Comparison of ENCODE assay signal across 19 cellular contexts in the genomic region with DNA sequence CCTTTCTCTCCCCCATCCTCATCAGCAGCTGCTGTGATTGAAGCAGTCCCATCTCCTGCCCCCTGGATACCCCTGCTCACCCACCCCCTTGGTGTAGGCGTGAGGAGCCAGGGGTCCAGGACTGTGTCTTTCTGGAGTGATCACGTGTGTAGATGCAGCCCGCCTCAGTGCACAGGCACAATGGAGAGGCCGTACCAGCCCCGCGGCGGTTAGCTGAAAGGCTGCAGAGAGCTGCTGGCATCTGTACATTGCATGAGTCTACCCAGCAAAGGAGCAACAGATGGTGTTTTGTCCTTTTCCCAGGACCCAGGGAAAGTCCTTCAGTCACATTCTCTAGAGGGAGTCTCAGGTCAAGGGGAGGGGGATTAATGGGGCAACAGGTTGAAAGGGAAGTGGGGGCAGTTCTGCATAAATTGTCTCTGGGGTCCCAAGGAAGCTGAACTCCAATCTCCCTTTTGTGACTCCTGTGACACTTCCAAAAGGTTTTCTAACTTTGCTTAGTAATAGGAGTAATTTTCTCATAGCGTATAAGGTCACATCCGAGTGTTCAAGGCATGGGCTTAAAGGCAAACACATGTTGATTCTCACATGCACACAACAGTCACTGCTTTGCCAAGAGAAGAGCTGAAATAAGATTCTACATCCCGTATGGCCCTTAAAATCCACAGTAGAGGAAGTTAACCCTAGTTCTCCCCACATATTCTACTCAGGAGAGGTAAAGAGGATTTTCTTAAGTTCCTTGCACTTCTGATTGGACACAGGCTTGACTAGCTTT. TPM values are rescaled to one million over a fixed set of nuclear protein-coding genes. Genes with fewer than 3 reads are reported as not detected.
DNase-seq lines count a peak whose midpoint lies in the region; ATAC-seq and TF ChIP-seq lines count a peak whose summit lies in the region.
"Had no signal": no experiment of that assay in that cellular context is flagged by ENCODE, and none has a peak within 500 bp of the region (broad histone marks: within the 10 kb centered on the region; RNA-seq: fewer than 3 reads in every experiment).

No MANE protein-coding gene starts in this region.

- H3K4me1 Mint-ChIP-seq in brain: peaks cover 61% of the 10 kb centered on the region
- H3K4me1 Mint-ChIP-seq: activated CD4-positive, alpha-beta T cell treated with anti-CD3 and anti-CD28 coated beads, Interleukin-2, amount 10 ng/mL, durations not matched to agents 24 days and 14 days; immature natural killer cell had no signal

- peaks cover 0 to 2% (median 0%) of the 10 kb centered on the region in 5 experiments for H3K9me3 Mint-ChIP-seq in brain
- H3K9me3 Mint-ChIP-seq: activated CD4-positive, alpha-beta T cell treated with anti-CD3 and anti-CD28 coated beads, Interleukin-2, amount 10 ng/mL, durations not matched to agents 24 days and 14 days had no signal

- peak; percentile 41 for DNase-seq in NCI-H1092 treated with DMSO at 0.1 percent for 48 hours (lab: John Stamatoyannopoulos, UW)
- DNase-seq in hypothalamus (lab: John Stamatoyannopoulos, UW): peak in 28 of 51 donors; percentile 9 to 73 (median 38)
- peak; percentile 33 for DNase-seq in putamen (ENCODE audit: low spot score)
- no peak for DNase-seq in NOMO-1 treated with DMSO at 0.1 percent for 48 hours (lab: John Stamatoyannopoulos, UW; ENCODE audit: unreplicated experiment)
- no peak for DNase-seq in CD1c-positive myeloid dendritic cell (ENCODE audit: extremely low spot score)
- DNase-seq: activated CD4-positive, alpha-beta T cell treated with anti-CD3 and anti-CD28 coated beads, Interleukin-2, amount 10 ng/mL, durations not matched to agents 24 days and 14 days; activated CD8-positive, alpha-beta memory T cell treated with anti-CD3 and anti-CD28 coated beads, Interleukin-2, amount 50 U/mL, for 4 hours; activated gamma-delta T cell; aorta; immature natural killer cell; KG1; lower lobe of right lung; NCI-H1048; NCI-H2171 treated with DMSO at 0.1 percent for 48 hours; stimulated activated CD4-positive, alpha-beta T cell treated with anti-CD3 and anti-CD28 coated beads, Interleukin-4, amount 100 ng/mL, for 4 hours; SW 1271 had no signal

- no peak for TF ChIP-seq CTCF in brain (conservative IDR thresholded peaks at IDR 0.05)

- peak overlapping the region; percentile 16 to 51 (median 47) for H3K4me3 Mint-ChIP-seq in brain
- H3K4me3 Mint-ChIP-seq: activated CD4-positive, alpha-beta T cell treated with anti-CD3 and anti-CD28 coated beads, Interleukin-2, amount 10 ng/mL, durations not matched to agents 24 days and 14 days; immature natural killer cell had no signal

- H3K27ac Mint-ChIP-seq in brain: peak overlapping the region; percentile 89 to 96 (median 95)
- H3K27ac Mint-ChIP-seq: activated CD4-positive, alpha-beta T cell treated with anti-CD3 and anti-CD28 coated beads, Interleukin-2, amount 10 ng/mL, durations not matched to agents 24 days and 14 days; immature natural killer cell; progenitor cell of endocrine pancreas had no signal

- peaks cover 14% of the 10 kb centered on the region for H3K36me3 Mint-ChIP-seq in brain
- H3K36me3 Mint-ChIP-seq: immature natural killer cell had no signal

- ATAC-seq in GM19035 (IDR thresholded peaks at IDR 0.05; ENCODE audit: unreplicated experiment): no peak
- ATAC-seq: lower lobe of right lung had no signal

- peaks cover 3% of the 10 kb centered on the region for H3K27me3 Mint-ChIP-seq in brain

RNA-seq across cellular contexts. Expression of a gene that starts 7.1 kb away (rescaled TPM):
- polyA plus RNA-seq in brain (ENCODE audit: insufficient read depth, low read depth, low replicate concordance): 32.3 TPM
- polyA plus RNA-seq: immature natural killer cell had no signal

RNA-seq across cellular contexts. Expression of a gene that starts 58.1 kb away (rescaled TPM):
- 51.0 TPM for polyA plus RNA-seq in brain (ENCODE audit: insufficient read depth, low read depth, low replicate concordance)

Comparison
In these comparisons a context has a peak if more than half of its experiments do, and no peak if none do; other contexts are left out.
1. DNase-seq: peak in NCI-H1092 treated with DMSO at 0.1 percent for 48 hours (single experiment), hypothalamus (28 of 51) and putamen (single experiment); none in NOMO-1 treated with DMSO at 0.1 percent for 48 hours (single experiment) and CD1c-positive myeloid dendritic cell (single experiment).